In genomic region chr2:44954306-44954901, GRCh38 we compare ENCODE assay signal across 18 cellular contexts. TPM values are rescaled to one million over a fixed set of nuclear protein-coding genes. Genes with fewer than 3 reads are reported as not detected.
DNase-seq lines count a peak whose midpoint lies in the region; ATAC-seq, FAIRE-seq and TF ChIP-seq lines count a peak whose summit lies in the region.
"Had no signal": no experiment of that assay in that cellular context is flagged by ENCODE, and none has a peak within 500 bp of the region (broad histone marks: within the 10 kb centered on the region; RNA-seq: fewer than 3 reads in every experiment).

No MANE protein-coding gene starts in this region.

- peak overlapping the region; percentile 79 for H3K18ac ChIP-seq in neuronal stem cell (ENCODE audit: low read length)

- H3K27ac ChIP-seq in HepG2 (ENCODE audit: extremely low read length, insufficient read depth, low read length) (no peak overlapping the region), right lobe of liver (no peak overlapping the region), neuronal stem cell (replicated peaks; ENCODE audit: low read length) (no peak overlapping the region)
- H3K27ac ChIP-seq: uterus had no signal

- H2BK120ac ChIP-seq in neuronal stem cell (ENCODE audit: low read depth, low read length) = no peak overlapping the region

- DNase-seq in HepG2 (ENCODE audit: low spot score) (no peak), right lobe of liver (no peak), epithelial cell of proximal tubule (ENCODE audit: low read depth) (no peak), neuronal stem cell (ENCODE audit: low spot score) (no peak), urothelium cell line (ENCODE audit: low spot score) (no peak), NCI-H510A treated with DMSO at 0.1 percent for 48 hours (lab: John Stamatoyannopoulos, UW) (no peak)
- DNase-seq: effector CD8-positive, alpha-beta T cell; GDM1; HFFc6; MV-4-11; NCI-H2081 treated with DMSO at 0.1 percent for 48 hours; NCI-H526 treated with DMSO at 0.1 percent for 48 hours; small intestine; uterus had no signal

- no peak overlapping the region for H2BK15ac ChIP-seq in neuronal stem cell (ENCODE audit: low read length)

- TF ChIP-seq EP300 in HepG2 (IDR thresholded peaks at IDR 0.05; ENCODE audit: low read depth in 2 of 2, low read length in 2 of 2) (no peak), HepG2 (CRISPR knock-in tag; IDR thresholded peaks at IDR 0.05; ENCODE audit: borderline replicate concordance) (no peak)

- peaks cover 28 to 94% of the 10 kb centered on the region in 2 experiments; a peak in 4 of 5 replicates for H3K27me3 ChIP-seq in HepG2 (ENCODE audit: control insufficient read depth in 1 of 2, insufficient read depth in 2 of 2, low read length in 2 of 2)
- peaks cover 0 to 13% of the 10 kb centered on the region in 2 donors for H3K27me3 ChIP-seq in right lobe of liver
- H3K27me3 ChIP-seq in neuronal stem cell (ENCODE audit: control insufficient read depth in 3 of 3, insufficient read depth in 3 of 3, low read depth in 1 of 3, low read length in 3 of 3) = peaks cover 0 to 71% (median 23%) of the 10 kb centered on the region in 3 experiments

- peaks cover 11% of the 10 kb centered on the region for H3K79me1 ChIP-seq in neuronal stem cell (ENCODE audit: low read depth, low read length)

- H3K4me2 ChIP-seq in HepG2 (ENCODE audit: low read depth, low read length) (peak overlapping the region; percentile 71; the same call in 1 of the 2 replicates), neuronal stem cell (ENCODE audit: insufficient read depth, low read length, poor library complexity, severe bottlenecking) (peak overlapping the region; percentile 82)

- H2AFZ ChIP-seq in HepG2 (ENCODE audit: low read length) (no peak overlapping the region), neuronal stem cell (ENCODE audit: low read length) (peak overlapping the region; percentile 92)

- H4K20me1 ChIP-seq in HepG2 (ENCODE audit: insufficient read depth, low read length) = peaks cover 4% of the 10 kb centered on the region; the same call in 1 of the 2 replicates

- peaks cover 32% of the 10 kb centered on the region for H3K4me1 ChIP-seq in HepG2 (ENCODE audit: insufficient read depth, low read length)
- peaks cover 0 to 29% (median 2%) of the 10 kb centered on the region in 4 donors for H3K4me1 ChIP-seq in right lobe of liver
- peaks cover 14 to 53% of the 10 kb centered on the region in 2 donors for H3K4me1 ChIP-seq in neuronal stem cell (ENCODE audit: control insufficient read depth in 2 of 2, insufficient read depth in 1 of 2, low read depth in 1 of 2, low read length in 2 of 2)

- no peak for TF ChIP-seq POLR2A in HepG2 (IDR thresholded peaks at IDR 0.05; ENCODE audit: insufficient read depth in 1 of 2, low read depth in 2 of 2, low read length in 2 of 2)
- TF ChIP-seq POLR2A in right lobe of liver (IDR thresholded peaks at IDR 0.05) = no peak

- no peaks in the 10 kb centered on the region for H3K79me2 ChIP-seq in HepG2 (ENCODE audit: insufficient read depth, low read length)

- FAIRE-seq in HepG2 (lab: Jason Lieb, UNC) (no peak), urothelium cell line (lab: Jason Lieb, UNC) (no peak)
- FAIRE-seq: islet of Langerhans, small intestine had no signal

- no peak for TF ChIP-seq RAD21 in HepG2 (CRISPR knock-in tag; IDR thresholded peaks at IDR 0.05)

- in situ Hi-C loops in HepG2 (cut with HindIII; ENCODE audit: extremely low pct_ligation_motif_present, low pct_unique_long_range_greater_than_20kb) = loop anchor here (10.0 kb wide), 1 partner anchor 910 kb away; no protein-coding TSS in a partner anchor

- H3K9me3 ChIP-seq in HepG2 (ENCODE audit: low read length) (no peaks in the 10 kb centered on the region), right lobe of liver (no peaks in the 10 kb centered on the region), neuronal stem cell (replicated peaks in 1 of 2; ENCODE audit: control insufficient read depth in 2 of 2, insufficient read depth in 1 of 2, low read depth in 1 of 2, low read length in 2 of 2) (peaks cover 4 to 12% of the 10 kb centered on the region in 2 donors)
- H3K9me3 ChIP-seq: uterus had no signal

- H2BK5ac ChIP-seq in neuronal stem cell (ENCODE audit: low read length) = peak overlapping the region; percentile 45

- H3K23ac ChIP-seq in neuronal stem cell (ENCODE audit: low read depth, low read length, poor library complexity) = no peak overlapping the region

- no peak overlapping the region for H4K8ac ChIP-seq in neuronal stem cell (ENCODE audit: low read depth, low read length)

- POLR2A ChIA-PET in HepG2 (lab: Yijun Ruan, JAX) = no interaction called here

- no peak overlapping the region for H4K91ac ChIP-seq in neuronal stem cell (ENCODE audit: low read depth, low read length, poor library complexity)

- BruUV-seq in HepG2 (replicated peaks; lab: Mats Ljungman, UMichigan) = no TSS peak

- H3K4ac ChIP-seq in neuronal stem cell (ENCODE audit: low read length) = peak overlapping the region; percentile 30

- intact Hi-C loops in HepG2 (cut with micrococcal nuclease; ENCODE audit: unreplicated experiment) = loop anchor here (5.0 kb wide), 1 partner anchor 912 kb away; no protein-coding TSS in a partner anchor
- intact Hi-C loops in right lobe of liver (cut with DNase I) = loop anchor here (5.0 to 10.0 kb wide), 3 partner anchors 477 to 560 kb away; no protein-coding TSS in a partner anchor

- no peak overlapping the region for H3K14ac ChIP-seq in neuronal stem cell (ENCODE audit: low read length)

- CTCF ChIA-PET in HepG2 (lab: Yijun Ruan, JAX; ENCODE audit: low intra/inter-chr PET ratio, low total read pairs) = interaction anchor here (2.0 to 5.4 kb wide), 2 partner anchors 394 to 474 kb away, joined by 10 to 67 read pairs; no protein-coding TSS in a partner anchor

- no peaks in the 10 kb centered on the region for H3K36me3 ChIP-seq in HepG2 (replicated peaks in 1 of 2; ENCODE audit: control insufficient read depth in 1 of 2, insufficient read depth in 2 of 2, low read length in 2 of 2)
- no peaks in the 10 kb centered on the region for H3K36me3 ChIP-seq in right lobe of liver
- H3K36me3 ChIP-seq in neuronal stem cell (replicated peaks in 1 of 2; ENCODE audit: control insufficient read depth in 2 of 2, insufficient read depth in 2 of 2, low read length in 2 of 2) = no peaks in the 10 kb centered on the region
- H3K36me3 ChIP-seq: uterus had no signal

- no peak overlapping the region for H2BK12ac ChIP-seq in neuronal stem cell (ENCODE audit: low read length)

- H3K4me3 ChIP-seq in HepG2 (replicated peaks in 1 of 3; ENCODE audit: insufficient read depth in 1 of 3, low read depth in 2 of 3, low read length in 3 of 3) = no peak overlapping the region
- no peak overlapping the region for H3K4me3 ChIP-seq in right lobe of liver
- H3K4me3 ChIP-seq in epithelial cell of proximal tubule (ENCODE audit: low read depth, low read length) = peak overlapping the region; percentile 39
- H3K4me3 ChIP-seq in neuronal stem cell (ENCODE audit: low read length in 2 of 2) = peak overlapping the region in 1 of 2 donors; percentile 33
- H3K4me3 ChIP-seq: uterus had no signal

- H3K9ac ChIP-seq in HepG2 (ENCODE audit: insufficient read depth, low read depth, low read length) (no peak overlapping the region), neuronal stem cell (ENCODE audit: low read depth, low read length, poor library complexity) (peak overlapping the region; percentile 66)

- WGBS in HepG2 (ENCODE audit: low lambda C conversion rate) = 60% methylated on average over 25 of the region's 29 CpGs
- 12% methylated on average over 21 of the region's 29 CpGs for WGBS in right lobe of liver (ENCODE audit: insufficient coverage, low coverage, low lambda C conversion rate, missing lambda C conversion rate)
- WGBS in neuronal stem cell (ENCODE audit: extremely low coverage in 2 of 2, insufficient read length in 2 of 2, insufficient replicate concordance in 1 of 2), 2 donors = no CpG with 5 or more reads among the region's 29 CpGs

- ATAC-seq in HepG2 = no peak
- ATAC-seq in right lobe of liver = no peak
- no peak for ATAC-seq in HG03039 (IDR thresholded peaks at IDR 0.05; ENCODE audit: unreplicated experiment)
- ATAC-seq in GM18873 (IDR thresholded peaks at IDR 0.05; ENCODE audit: low FRiP score, unreplicated experiment) = no peak

- peak overlapping the region; percentile 77 for H2AK5ac ChIP-seq in neuronal stem cell (ENCODE audit: low read depth, low read length)

- no peak for TF ChIP-seq CTCF in HepG2 (CRISPR knock-in tag; IDR thresholded peaks at IDR 0.05)
- no peak for TF ChIP-seq CTCF in right lobe of liver (IDR thresholded peaks at IDR 0.05)
- TF ChIP-seq CTCF in epithelial cell of proximal tubule (conservative IDR thresholded peaks at IDR 0.05; ENCODE audit: low read depth, low read length) = no peak

RNA-seq across cellular contexts. Expression of gene SIX3, which starts 12.9 kb away (rescaled TPM):
- total RNA-seq in HepG2 (2016; rRNA removed; fragmentation: Illumina TruSeq; extraction: Trizol) = not detected in 2 replicates
- total RNA-seq in HepG2 (2016; cell fraction: cytosol; rRNA removed; fragmentation: Illumina TruSeq; extraction: Trizol; ENCODE audit: low read depth) = not detected in 2 replicates
- total RNA-seq in HepG2 (2016; cell fraction: insoluble cytoplasmic fraction; rRNA removed; fragmentation: Illumina TruSeq; extraction: Trizol) = not detected in 2 replicates
- not detected in 2 replicates for total RNA-seq in HepG2 (2016; cell fraction: membrane; rRNA removed; fragmentation: Illumina TruSeq; extraction: Trizol)
- total RNA-seq in HepG2 (2016; cell fraction: nucleus; rRNA removed; fragmentation: Illumina TruSeq; extraction: Trizol) = not detected in 2 replicates
- polyA plus RNA-seq in HepG2 (2011; rRNA removed) = not detected in 2 replicates
- not detected in 2 replicates for polyA plus RNA-seq in HepG2 (2011; cell fraction: cytosol; rRNA removed)
- not detected in 2 replicates for polyA plus RNA-seq in HepG2 (2011; cell fraction: nucleus; rRNA removed)
- polyA plus RNA-seq in HepG2 (2012) = not detected in 2 replicates
- polyA plus RNA-seq in HepG2 (2016; cell fraction: cytosol; fragmentation: Illumina TruSeq; extraction: Trizol; ENCODE audit: low read depth) = not detected in 2 replicates
- polyA plus RNA-seq in HepG2 (2016; cell fraction: insoluble cytoplasmic fraction; fragmentation: Illumina TruSeq; extraction: Trizol; ENCODE audit: low read depth) = not detected in 2 replicates
- polyA plus RNA-seq in HepG2 (2016; cell fraction: membrane; fragmentation: Illumina TruSeq; extraction: Trizol; ENCODE audit: low read depth) = not detected in 2 replicates
- polyA plus RNA-seq in HepG2 (2016; cell fraction: nucleus; fragmentation: Illumina TruSeq; extraction: Trizol; ENCODE audit: insufficient read depth, low read depth) = not detected in 2 replicates
- polyA minus RNA-seq in HepG2 (2011; rRNA and poly(A)+ RNA removed; ENCODE audit: low replicate concordance) = not detected in 2 replicates
- polyA minus RNA-seq in HepG2 (2011; cell fraction: cytosol; rRNA and poly(A)+ RNA removed) = not detected in 2 replicates
- polyA minus RNA-seq in HepG2 (2011; cell fraction: nucleus; rRNA and poly(A)+ RNA removed) = not detected in 2 replicates
- not detected for total RNA-seq in right lobe of liver
- not detected in 2 replicates for total RNA-seq in epithelial cell of proximal tubule
- polyA plus RNA-seq in neuronal stem cell (2013, experiment 1 of 2) = 171 TPM
- polyA plus RNA-seq in neuronal stem cell (2013, experiment 2 of 2) = 176 TPM
- total RNA-seq: HFFc6, uterus had no signal
- polyA plus RNA-seq: IgD-negative memory B cell, small intestine had no signal

RNA-seq across cellular contexts. Expression of gene SIX2, which starts 54.8 kb away (rescaled TPM):
- total RNA-seq in HepG2 (2016; rRNA removed; fragmentation: Illumina TruSeq; extraction: Trizol) = not detected in 2 replicates
- total RNA-seq in HepG2 (2016; cell fraction: cytosol; rRNA removed; fragmentation: Illumina TruSeq; extraction: Trizol; ENCODE audit: low read depth) = not detected in 2 replicates
- not detected in 2 replicates for total RNA-seq in HepG2 (2016; cell fraction: insoluble cytoplasmic fraction; rRNA removed; fragmentation: Illumina TruSeq; extraction: Trizol)
- not detected in 2 replicates for total RNA-seq in HepG2 (2016; cell fraction: membrane; rRNA removed; fragmentation: Illumina TruSeq; extraction: Trizol)
- total RNA-seq in HepG2 (2016; cell fraction: nucleus; rRNA removed; fragmentation: Illumina TruSeq; extraction: Trizol) = not detected in 2 replicates
- not detected in 2 replicates for polyA plus RNA-seq in HepG2 (2011; rRNA removed)
- not detected in 2 replicates for polyA plus RNA-seq in HepG2 (2011; cell fraction: cytosol; rRNA removed)
- not detected in 2 replicates for polyA plus RNA-seq in HepG2 (2011; cell fraction: nucleus; rRNA removed)
- not detected in 2 replicates for polyA plus RNA-seq in HepG2 (2012)
- not detected in 2 replicates for polyA plus RNA-seq in HepG2 (2016; cell fraction: cytosol; fragmentation: Illumina TruSeq; extraction: Trizol; ENCODE audit: low read depth)
- polyA plus RNA-seq in HepG2 (2016; cell fraction: insoluble cytoplasmic fraction; fragmentation: Illumina TruSeq; extraction: Trizol; ENCODE audit: low read depth) = not detected in 2 replicates
- polyA plus RNA-seq in HepG2 (2016; cell fraction: membrane; fragmentation: Illumina TruSeq; extraction: Trizol; ENCODE audit: low read depth) = not detected in 2 replicates
- polyA plus RNA-seq in HepG2 (2016; cell fraction: nucleus; fragmentation: Illumina TruSeq; extraction: Trizol; ENCODE audit: insufficient read depth, low read depth) = not detected in 2 replicates
- polyA minus RNA-seq in HepG2 (2011; rRNA and poly(A)+ RNA removed; ENCODE audit: low replicate concordance) = 17.4 TPM in 1 of 2 replicates, not detected in the other
- not detected in 2 replicates for polyA minus RNA-seq in HepG2 (2011; cell fraction: cytosol; rRNA and poly(A)+ RNA removed)
- 0.26 TPM in 1 of 2 replicates, not detected in the other for polyA minus RNA-seq in HepG2 (2011; cell fraction: nucleus; rRNA and poly(A)+ RNA removed)
- total RNA-seq in right lobe of liver = not detected
- total RNA-seq in epithelial cell of proximal tubule = 0.06 and 3.1 TPM in 2 replicates
- polyA plus RNA-seq in neuronal stem cell (2013, experiment 1 of 2) = 0.15 TPM
- polyA plus RNA-seq in neuronal stem cell (2013, experiment 2 of 2) = 0.22 TPM
- total RNA-seq: HFFc6 had no signal
- polyA plus RNA-seq: IgD-negative memory B cell had no signal
